Comparison of ENCODE assay signal across 20 cellular contexts in the genomic region with DNA sequence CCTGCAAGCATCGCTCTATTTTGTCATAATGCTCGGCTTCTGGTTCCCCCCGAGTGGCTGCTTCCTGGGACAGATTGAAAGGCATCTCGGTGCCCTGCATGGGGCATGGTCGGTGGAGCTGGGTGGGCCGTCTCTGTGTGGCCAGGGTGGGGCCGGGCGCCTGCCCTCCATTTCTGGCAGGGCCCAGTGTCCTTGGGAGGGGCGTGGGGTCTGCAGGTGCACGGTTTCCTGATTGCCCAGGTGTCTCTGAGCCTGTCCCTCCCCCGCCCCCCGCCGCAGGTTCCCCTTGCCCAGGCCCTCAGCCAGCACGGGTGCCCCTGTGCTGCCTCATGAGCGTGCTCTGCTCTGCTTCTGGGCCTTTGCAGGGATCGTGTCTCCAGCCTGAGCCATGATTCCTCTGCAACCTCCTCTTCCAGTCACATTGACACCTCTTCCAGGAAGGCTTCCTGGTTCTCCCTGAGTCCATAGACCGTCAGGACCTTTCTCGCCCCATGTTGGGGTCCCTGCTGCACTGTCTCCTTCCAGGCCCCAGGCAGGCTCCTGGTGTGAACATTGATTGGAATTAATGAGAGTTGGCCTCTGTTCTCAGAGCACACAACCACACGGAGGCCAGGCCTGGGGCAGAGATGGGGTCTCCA.
A peak's percentile ranks its signal among the peaks of the same experiment; 100 is the strongest.
DNase-seq lines count a peak whose midpoint lies in the region; ATAC-seq, FAIRE-seq and TF ChIP-seq lines count a peak whose summit lies in the region.
"Had no signal": no experiment of that assay in that cellular context is flagged by ENCODE, and none has a peak within 500 bp of the region (broad histone marks: within the 10 kb centered on the region; RNA-seq: fewer than 3 reads in every experiment).

No MANE protein-coding gene starts in this region.

- H3K9me3 Mint-ChIP-seq in H9: no peaks in the 10 kb centered on the region
- H3K9me3 Mint-ChIP-seq in stimulated activated memory B cell treated with anti-CD40 and anti-IgM and Interleukin-4, amounts not matched to agents 10 μg/mL and 1 μg/mL and 100 μg/mL, for 72 hours: no peaks in the 10 kb centered on the region
- H3K9me3 Mint-ChIP-seq: CD4-positive, CD25-positive, alpha-beta regulatory T cell; GM23338 had no signal

- no peak overlapping the region for H3K23ac ChIP-seq in H9 (ENCODE audit: insufficient read length, low read depth, low read length)

- no peak overlapping the region for H3K4me3 ChIP-seq in K562
- no peak overlapping the region for H3K4me3 ChIP-seq in gastrocnemius medialis
- H3K4me3 ChIP-seq in testis: no peak overlapping the region
- H3K4me3 ChIP-seq: GM23338 had no signal

- no peak overlapping the region for H2AFZ ChIP-seq in H9 (ENCODE audit: low read length)
- H2AFZ ChIP-seq in K562 (ENCODE audit: low read depth, low read length): no peak overlapping the region
- H2AFZ ChIP-seq: GM23338 had no signal

- H4K5ac ChIP-seq in H9 (ENCODE audit: insufficient read length, low read depth, low read length): no peak overlapping the region

- no peak overlapping the region for H3K4me3 Mint-ChIP-seq in H9
- no peak overlapping the region for H3K4me3 Mint-ChIP-seq in stimulated activated memory B cell treated with anti-CD40 and anti-IgM and Interleukin-4, amounts not matched to agents 10 μg/mL and 1 μg/mL and 100 μg/mL, for 72 hours
- H3K4me3 Mint-ChIP-seq: CD4-positive, CD25-positive, alpha-beta regulatory T cell; GM23338 had no signal

- no peaks in the 10 kb centered on the region for H3K79me2 ChIP-seq in H9 (ENCODE audit: insufficient read depth, low read length)
- H3K79me2 ChIP-seq in K562 (ENCODE audit: control insufficient read depth, insufficient read depth, low read length): no peaks in the 10 kb centered on the region

- H3K4me2 ChIP-seq in H9 (ENCODE audit: insufficient read depth, insufficient read length, low read length): no peak overlapping the region
- no peak overlapping the region for H3K4me2 ChIP-seq in K562 (ENCODE audit: insufficient read depth, low read length)
- H3K4me2 ChIP-seq: GM23338 had no signal

- no TSS peak for BruUV-seq in K562 (replicated peaks; lab: Mats Ljungman, UMichigan)

- H4K91ac ChIP-seq in H9 (ENCODE audit: insufficient read length, low read depth, low read length): no peak overlapping the region

- no peak overlapping the region for H3K18ac ChIP-seq in H9 (ENCODE audit: insufficient read length, low read depth, low read length)

- no peak overlapping the region for H3T11ph ChIP-seq in H9 (ENCODE audit: low read length)

- DNase-seq in H9 (no peak), K562 (ENCODE audit: extremely low read depth in 1 of 4, low spot score in 3 of 4) (no peak), gastrocnemius medialis (no peak), testis (no peak)
- DNase-seq: ACHN; BE2C; C1 segment of cervical spinal cord; Caco-2; CD4-positive, CD25-positive, alpha-beta regulatory T cell; IMR-90; KBM-7 had no signal

- no peaks in the 10 kb centered on the region for H3K36me3 ChIP-seq in K562 (ENCODE audit: control insufficient read depth, insufficient read depth, low read length)
- peaks cover 0 to 8% of the 10 kb centered on the region in 2 donors for H3K36me3 ChIP-seq in gastrocnemius medialis
- no peaks in the 10 kb centered on the region for H3K36me3 ChIP-seq in testis (ENCODE audit: low read depth, missing control alignments)
- H3K36me3 ChIP-seq: BE2C had no signal

- ATAC-seq in K562 (no peak), gastrocnemius medialis (no peak), HG02642 (IDR thresholded peaks at IDR 0.05; ENCODE audit: poor library complexity, unreplicated experiment) (no peak)
- no peak for ATAC-seq in stimulated activated memory B cell treated with anti-CD40 and anti-IgM and Interleukin-4, amounts not matched to agents 10 μg/mL and 1 μg/mL and 100 μg/mL, for 72 hours
- ATAC-seq: GM23338 had no signal

- no peak overlapping the region for H2BK5ac ChIP-seq in H9 (ENCODE audit: insufficient read length, low read length)

- no peak overlapping the region for H3K9ac ChIP-seq in H9 (ENCODE audit: extremely low read depth, insufficient read length, low read length)
- no peak overlapping the region for H3K9ac ChIP-seq in K562 (ENCODE audit: insufficient read depth in 1 of 2, low read depth in 2 of 2, low read length in 2 of 2)

- no peak overlapping the region for H3K56ac ChIP-seq in H9 (ENCODE audit: insufficient read length, low read depth, low read length)

- H3K27ac Mint-ChIP-seq in H9: peak overlapping the region in 2 of 3 experiments; percentile 55 to 85; a peak in 2 of 7 replicates
- H3K27ac Mint-ChIP-seq in stimulated activated memory B cell treated with anti-CD40 and anti-IgM and Interleukin-4, amounts not matched to agents 10 μg/mL and 1 μg/mL and 100 μg/mL, for 72 hours: no peak overlapping the region
- H3K27ac Mint-ChIP-seq: GM23338 had no signal

- H3K79me1 ChIP-seq in H9 (ENCODE audit: insufficient read depth, low read depth, low read length, poor library complexity, severe bottlenecking): no peaks in the 10 kb centered on the region

- no peak for TF ChIP-seq POLR2A in K562 (conservative IDR thresholded peaks at IDR 0.05)
- no peak for TF ChIP-seq POLR2A in gastrocnemius medialis (IDR thresholded peaks at IDR 0.05)
- no peak for TF ChIP-seq POLR2A in testis (IDR thresholded peaks at IDR 0.05)

- in situ Hi-C loops in K562 (cut with MboI) (no loop called here), gastrocnemius medialis (cut with MboI; ENCODE audit: low sequenced_read_pairs in 4 of 4) (no loop called here)

- CTCF ChIA-PET in K562 (lab: Yijun Ruan, JAX; ENCODE audit: low intra/inter-chr PET ratio): no interaction called here

- H4K8ac ChIP-seq in H9 (replicated peaks; ENCODE audit: insufficient read length, low read depth, low read length): no peak overlapping the region

- POLR2A ChIA-PET in K562 (lab: Yijun Ruan, JAX): interaction anchor here (0.7 kb wide), 1 partner anchor 14 kb away, joined by 3 read pairs; no protein-coding TSS in a partner anchor

- no peaks in the 10 kb centered on the region for H3K23me2 ChIP-seq in H9 (ENCODE audit: insufficient read length, low read depth, low read length, poor library complexity, severe bottlenecking)

- no peak overlapping the region for H3K4ac ChIP-seq in H9 (ENCODE audit: low read depth, low read length)

- no peaks in the 10 kb centered on the region for H3K27me3 Mint-ChIP-seq in H9 (ENCODE audit: low read depth)
- H3K27me3 Mint-ChIP-seq in stimulated activated memory B cell treated with anti-CD40 and anti-IgM and Interleukin-4, amounts not matched to agents 10 μg/mL and 1 μg/mL and 100 μg/mL, for 72 hours: no peaks in the 10 kb centered on the region
- H3K27me3 Mint-ChIP-seq: CD4-positive, CD25-positive, alpha-beta regulatory T cell had no signal

- H2AK5ac ChIP-seq in H9 (ENCODE audit: insufficient read length, low read length): no peak overlapping the region

- H3K9me3 ChIP-seq in H9 (ENCODE audit: control insufficient read depth, low read depth, low read length) (no peaks in the 10 kb centered on the region), K562 (replicated peaks; ENCODE audit: control insufficient read depth, insufficient read depth, low read depth, low read length) (no peaks in the 10 kb centered on the region), gastrocnemius medialis (no peaks in the 10 kb centered on the region), testis (no peaks in the 10 kb centered on the region)
- H3K9me3 ChIP-seq: BE2C, Caco-2 had no signal

- peaks cover 6% of the 10 kb centered on the region for H3K9me1 ChIP-seq in K562 (ENCODE audit: control insufficient read depth, insufficient read depth, low read length)

- no peak for TF ChIP-seq CTCF in H9 (conservative IDR thresholded peaks at IDR 0.05)
- TF ChIP-seq CTCF in K562 (IDR thresholded peaks at IDR 0.05 in 2 of 3, conservative IDR thresholded peaks at IDR 0.05 in 1 of 3; ENCODE audit: insufficient read depth in 2 of 3, low read depth in 1 of 3, low read length in 3 of 3): no peak
- TF ChIP-seq CTCF in gastrocnemius medialis (IDR thresholded peaks at IDR 0.05 in 4 of 5, conservative IDR thresholded peaks at IDR 0.05 in 1 of 5): no peak
- no peak for TF ChIP-seq CTCF in testis (IDR thresholded peaks at IDR 0.05)

- no peak overlapping the region for H2BK15ac ChIP-seq in H9 (ENCODE audit: low read depth, low read length)

- intact Hi-C loops in K562 (cut with micrococcal nuclease) (no loop called here), gastrocnemius medialis (cut with DNase I; ENCODE audit: low total_unique reads) (no loop called here), testis (cut with DNase I; ENCODE audit: low total_unique reads) (no loop called here)

- H3K4me1 ChIP-seq in H9 (ENCODE audit: insufficient read depth, low read length) (no peaks in the 10 kb centered on the region), K562 (replicated peaks in 1 of 2; ENCODE audit: control insufficient read depth in 2 of 2, insufficient read depth in 2 of 2, low read length in 2 of 2) (peaks cover 0 to 59% of the 10 kb centered on the region in 2 experiments; a peak in 2 of 5 replicates), gastrocnemius medialis (peaks cover 80 to 89% of the 10 kb centered on the region in 2 donors), testis (peaks cover 46% of the 10 kb centered on the region)

- no peak for TF ChIP-seq EP300 in K562 (IDR thresholded peaks at IDR 0.05; ENCODE audit: low read length)

- H3K14ac ChIP-seq in H9 (ENCODE audit: insufficient read depth, low read length): no peak overlapping the region; the same call in 1 of the 2 replicates

- H2BK12ac ChIP-seq in H9 (ENCODE audit: insufficient read length, low read depth, low read length): no peak overlapping the region

- no peak for TF ChIP-seq RAD21 in K562 (CRISPR knock-in tag; conservative IDR thresholded peaks at IDR 0.05 in 1 of 2, IDR thresholded peaks at IDR 0.05 in 1 of 2)

- H3K36me3 Mint-ChIP-seq in H9 (ENCODE audit: insufficient read depth in 1 of 3, low read depth in 3 of 3): peaks cover 4 to 8% (median 5%) of the 10 kb centered on the region in 3 experiments; a peak in 6 of 7 replicates
- H3K36me3 Mint-ChIP-seq in stimulated activated memory B cell treated with anti-CD40 and anti-IgM and Interleukin-4, amounts not matched to agents 10 μg/mL and 1 μg/mL and 100 μg/mL, for 72 hours: no peaks in the 10 kb centered on the region

- H3K27ac ChIP-seq in H9 (ENCODE audit: insufficient read length, low read depth, low read length): no peak overlapping the region
- no peak overlapping the region for H3K27ac ChIP-seq in K562 (ENCODE audit: extremely low read depth, low read depth, low read length)
- H3K27ac ChIP-seq in gastrocnemius medialis: peak overlapping the region; percentile 90 to 98 (median 98)
- H3K27ac ChIP-seq in testis: no peak overlapping the region

- H2BK120ac ChIP-seq in H9 (ENCODE audit: low read depth, low read length, poor library complexity, severe bottlenecking): no peak overlapping the region

- H4K20me1 ChIP-seq in H9 (ENCODE audit: control insufficient read depth, insufficient read depth, insufficient read length): no peaks in the 10 kb centered on the region
- H4K20me1 ChIP-seq in K562 (replicated peaks; ENCODE audit: control insufficient read depth, insufficient read depth, low read length): peaks cover 17% of the 10 kb centered on the region

- peaks cover 0 to 13% of the 10 kb centered on the region in 2 experiments; a peak in 3 of 4 replicates for H3K4me1 Mint-ChIP-seq in H9
- H3K4me1 Mint-ChIP-seq in stimulated activated memory B cell treated with anti-CD40 and anti-IgM and Interleukin-4, amounts not matched to agents 10 μg/mL and 1 μg/mL and 100 μg/mL, for 72 hours: no peaks in the 10 kb centered on the region

- no peak for FAIRE-seq in K562 (lab: Jason Lieb, UNC)
- FAIRE-seq: D721Med, G401.6, GM12891, GM19239, H54, HTR-8/SVneo had no signal

- H3K27me3 ChIP-seq in H9 (ENCODE audit: insufficient read depth, low read length) (no peaks in the 10 kb centered on the region), K562 (ENCODE audit: control insufficient read depth in 2 of 2, insufficient read depth in 2 of 2, low read length in 2 of 2) (no peaks in the 10 kb centered on the region), gastrocnemius medialis (no peaks in the 10 kb centered on the region), testis (no peaks in the 10 kb centered on the region)
- H3K27me3 ChIP-seq: BE2C had no signal

- no CpG with 5 or more reads among the region's 19 CpGs for WGBS in H9 (ENCODE audit: extremely low coverage, insufficient read length, low lambda C conversion rate)
- WGBS in K562 (ENCODE audit: insufficient coverage, low coverage, missing lambda C conversion rate): 70% methylated on average over 10 of the region's 19 CpGs
- 83 to 85% methylated on average over 13 to 19 of the region's 19 CpGs for WGBS in testis, 2 donors

- H2BK20ac ChIP-seq in H9 (ENCODE audit: low read depth, low read length, poor library complexity, severe bottlenecking): no peak overlapping the region

Comparison
In these comparisons a context has a peak if more than half of its experiments do, and no peak if none do; other contexts are left out.
1. H3K27ac ChIP-seq: peak in gastrocnemius medialis (4 of 4); none in H9 (single experiment), K562 (single experiment) and testis (0 of 2).